12 cellular contexts compared by ENCODE assay signal in the genomic region with DNA sequence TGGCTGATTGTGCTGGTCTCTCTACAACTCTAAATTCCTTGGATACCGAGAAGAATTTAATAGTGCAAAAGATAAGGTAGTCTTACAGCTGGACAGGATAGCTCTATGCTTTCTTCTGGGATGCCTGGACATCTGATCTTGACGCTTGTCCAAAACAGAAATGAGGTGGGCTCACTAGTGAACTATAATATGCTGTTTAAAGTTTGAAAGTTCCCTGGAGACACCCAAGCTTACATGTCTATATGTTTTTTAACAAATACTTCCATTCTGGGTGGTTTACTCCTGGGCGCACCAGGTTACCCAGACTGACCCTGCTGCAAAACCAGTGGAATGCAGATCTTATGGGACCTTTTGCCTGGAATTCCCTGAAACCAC.
"Had no signal": no experiment of that assay in that cellular context is flagged by ENCODE, and none has a peak within 500 bp of the region (broad histone marks: within the 10 kb centered on the region; RNA-seq: fewer than 3 reads in every experiment).

No MANE protein-coding gene starts in this region.

- H3K4me3 ChIP-seq: ascending aorta, left lung had no signal

- H3K27me3 ChIP-seq: ascending aorta, left lung had no signal

- H3K9me3 ChIP-seq: ascending aorta, left lung had no signal

- H3K4me3 Mint-ChIP-seq: activated CD4-positive, alpha-beta memory T cell treated with anti-CD3 and anti-CD28 coated beads, Interleukin-2, amount 10 ng/mL, durations not matched to agents 7 days and 5 days; activated naive CD8-positive, alpha-beta T cell treated with anti-CD3 and anti-CD28 coated beads, Interleukin-2, amount 50 U/mL, for 24 hours; memory B cell; nephron progenitor cell; T-helper 2 cell treated with Interferon-gamma antibody and Interleukin-4, amounts not matched to agents 5 μg/mL and 100 μg/mL, for 36 hours had no signal

- H3K36me3 ChIP-seq: ascending aorta, left lung had no signal

- H3K27ac Mint-ChIP-seq: activated CD4-positive, alpha-beta memory T cell treated with anti-CD3 and anti-CD28 coated beads, Interleukin-2, amount 10 ng/mL, durations not matched to agents 7 days and 5 days; activated CD4-positive, alpha-beta T cell treated with anti-CD3 and anti-CD28 coated beads for 36 hours; activated naive CD8-positive, alpha-beta T cell treated with anti-CD3 and anti-CD28 coated beads, Interleukin-2, amount 50 U/mL, for 24 hours; memory B cell; nephron progenitor cell; T-helper 2 cell treated with Interferon-gamma antibody and Interleukin-4, amounts not matched to agents 5 μg/mL and 100 μg/mL, for 36 hours had no signal

- H3K27me3 Mint-ChIP-seq: activated CD4-positive, alpha-beta memory T cell treated with anti-CD3 and anti-CD28 coated beads, Interleukin-2, amount 10 ng/mL, durations not matched to agents 7 days and 5 days; activated CD4-positive, alpha-beta T cell treated with anti-CD3 and anti-CD28 coated beads for 36 hours; activated naive CD8-positive, alpha-beta T cell treated with anti-CD3 and anti-CD28 coated beads, Interleukin-2, amount 50 U/mL, for 24 hours; memory B cell had no signal

- DNase-seq: activated CD4-positive, alpha-beta memory T cell treated with anti-CD3 and anti-CD28 coated beads, Interleukin-2, amount 10 ng/mL, durations not matched to agents 7 days and 5 days; activated naive CD4-positive, alpha-beta T cell treated with Interleukin-2 at 50 U/mL for 16 hours; activated naive CD8-positive, alpha-beta T cell treated with anti-CD3 and anti-CD28 coated beads, Interleukin-2, amount 50 U/mL, for 24 hours; foreskin melanocyte; left lung; stimulated activated CD4-positive, alpha-beta T cell treated with anti-CD3 and anti-CD28 coated beads, Interleukin-4, amount 100 ng/mL, for 1 hour had no signal

- H3K9me3 Mint-ChIP-seq: activated naive CD8-positive, alpha-beta T cell treated with anti-CD3 and anti-CD28 coated beads, Interleukin-2, amount 50 U/mL, for 24 hours; nephron progenitor cell had no signal

- H3K4me1 ChIP-seq: ascending aorta, left lung had no signal

- ATAC-seq: activated CD4-positive, alpha-beta T cell treated with anti-CD3 and anti-CD28 coated beads for 36 hours; activated naive CD8-positive, alpha-beta T cell treated with anti-CD3 and anti-CD28 coated beads, Interleukin-2, amount 50 U/mL, for 24 hours; stimulated activated naive CD8-positive, alpha-beta T cell treated with anti-CD3 and anti-CD28 coated beads, Interleukin-15, Interleukin-2, amounts not matched to agents 100 U/mL and 50 U/mL, for 24 hours had no signal

- H3K4me1 Mint-ChIP-seq: activated CD4-positive, alpha-beta memory T cell treated with anti-CD3 and anti-CD28 coated beads, Interleukin-2, amount 10 ng/mL, durations not matched to agents 7 days and 5 days; activated CD4-positive, alpha-beta T cell treated with anti-CD3 and anti-CD28 coated beads for 36 hours; activated naive CD8-positive, alpha-beta T cell treated with anti-CD3 and anti-CD28 coated beads, Interleukin-2, amount 50 U/mL, for 24 hours; memory B cell; nephron progenitor cell had no signal

- H3K27ac ChIP-seq: ascending aorta, left lung had no signal
